ENCODE assay signal across 8 cellular contexts in genomic region chr9:4077499-4078102, GRCh38.
DNase-seq lines count a peak whose midpoint lies in the region; ATAC-seq and TF ChIP-seq lines count a peak whose summit lies in the region.

No MANE protein-coding gene starts in this region.

- TF ChIP-seq CTCF in 22Rv1 (IDR thresholded peaks at IDR 0.05) (peak; percentile 84), GM12875 (IDR thresholded peaks at IDR 0.05; ENCODE audit: borderline replicate concordance, insufficient read depth, low read depth, low read length) (peak; percentile 81)

- no peak overlapping the region for H3K4me3 ChIP-seq in GM12875 (ENCODE audit: low read depth, low read length)

- no peak for ATAC-seq in GM21528 (IDR thresholded peaks at IDR 0.05; ENCODE audit: low FRiP score, unreplicated experiment)

- H3K27ac ChIP-seq in 22Rv1, result no peak overlapping the region

- DNase-seq in NCI-H1048 (lab: John Stamatoyannopoulos, UW) (peak; percentile 35), foreskin melanocyte (peak; percentile 30), renal cortical epithelial cell (ENCODE audit: low read depth) (peak; percentile 61), NCI-H2227 (lab: John Stamatoyannopoulos, UW; ENCODE audit: unreplicated experiment) (no peak)
- peak; percentile 30 for DNase-seq in activated T-cell treated with anti-CD3 and anti-CD28 coated beads, Interleukin-2, amount 50 U/mL, for 1 hour
